In the genomic region with DNA sequence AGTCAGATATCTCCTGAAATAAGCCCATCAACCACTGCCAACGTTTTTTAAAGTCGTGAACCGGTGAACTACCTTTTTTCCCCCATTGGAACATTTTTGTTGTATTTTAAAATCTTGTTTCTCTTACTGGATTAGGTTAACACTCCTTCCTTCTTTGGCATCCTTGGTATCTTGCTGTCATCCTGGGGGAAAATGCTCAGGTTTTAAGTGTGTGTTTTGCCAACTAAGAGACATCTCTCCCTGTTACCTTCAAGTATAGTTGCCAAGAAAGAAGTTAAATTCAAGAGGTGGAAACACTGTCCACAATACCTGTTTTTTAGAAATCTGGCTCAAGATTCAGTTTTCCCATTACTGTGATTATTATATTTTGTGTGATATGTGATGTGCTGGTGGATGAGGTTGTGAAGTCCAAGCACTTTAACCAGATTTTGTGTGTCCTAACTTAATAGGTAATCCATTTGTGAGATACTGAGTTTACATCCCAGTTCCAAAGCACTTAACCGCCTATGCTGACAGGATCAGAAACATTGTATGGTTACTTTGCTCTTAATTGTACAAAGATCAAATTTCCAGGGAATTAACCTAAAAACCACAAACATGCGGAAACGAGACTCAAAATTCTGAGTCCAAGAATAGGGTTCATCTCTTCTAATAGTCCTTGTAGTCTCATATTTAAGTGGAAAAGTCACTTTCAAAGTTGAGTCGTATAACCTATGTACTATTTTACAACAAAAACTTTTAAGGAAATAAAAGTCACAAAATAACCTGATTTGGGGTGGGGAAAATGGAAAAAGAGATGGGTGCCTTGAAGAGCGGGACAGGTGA, we compare ENCODE assay signal across 1 cellular context.
TF ChIP-seq lines count a peak whose summit lies in the region.

No MANE protein-coding gene starts in this region.

TF ChIP-seq in HepG2, 621 proteins besides CTCF, POLR2A, EP300 and RAD21 (continued from another document):
- TF ChIP-seq, protein P1, sequence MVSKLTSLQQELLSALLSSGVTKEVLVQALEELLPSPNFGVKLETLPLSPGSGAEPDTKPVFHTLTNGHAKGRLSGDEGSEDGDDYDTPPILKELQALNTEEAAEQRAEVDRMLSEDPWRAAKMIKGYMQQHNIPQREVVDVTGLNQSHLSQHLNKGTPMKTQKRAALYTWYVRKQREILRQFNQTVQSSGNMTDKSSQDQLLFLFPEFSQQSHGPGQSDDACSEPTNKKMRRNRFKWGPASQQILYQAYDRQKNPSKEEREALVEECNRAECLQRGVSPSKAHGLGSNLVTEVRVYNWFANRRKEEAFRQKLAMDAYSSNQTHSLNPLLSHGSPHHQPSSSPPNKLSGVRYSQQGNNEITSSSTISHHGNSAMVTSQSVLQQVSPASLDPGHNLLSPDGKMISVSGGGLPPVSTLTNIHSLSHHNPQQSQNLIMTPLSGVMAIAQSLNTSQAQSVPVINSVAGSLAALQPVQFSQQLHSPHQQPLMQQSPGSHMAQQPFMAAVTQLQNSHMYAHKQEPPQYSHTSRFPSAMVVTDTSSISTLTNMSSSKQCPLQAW (CRISPR knock-in tag; IDR thresholded peaks at IDR 0.05): peak; percentile 74; the same call in 1 of the 2 replicates
- TF ChIP-seq ZNF280B (CRISPR knock-in tag; IDR thresholded peaks at IDR 0.05; ENCODE audit: borderline replicate concordance) (no peak), HDAC1 (CRISPR knock-in tag; IDR thresholded peaks at IDR 0.05) (no peak; the same call in 1 of the 2 replicates), MXD3 (CRISPR knock-in tag; IDR thresholded peaks at IDR 0.05) (no peak)
- TF ChIP-seq, protein P2, sequence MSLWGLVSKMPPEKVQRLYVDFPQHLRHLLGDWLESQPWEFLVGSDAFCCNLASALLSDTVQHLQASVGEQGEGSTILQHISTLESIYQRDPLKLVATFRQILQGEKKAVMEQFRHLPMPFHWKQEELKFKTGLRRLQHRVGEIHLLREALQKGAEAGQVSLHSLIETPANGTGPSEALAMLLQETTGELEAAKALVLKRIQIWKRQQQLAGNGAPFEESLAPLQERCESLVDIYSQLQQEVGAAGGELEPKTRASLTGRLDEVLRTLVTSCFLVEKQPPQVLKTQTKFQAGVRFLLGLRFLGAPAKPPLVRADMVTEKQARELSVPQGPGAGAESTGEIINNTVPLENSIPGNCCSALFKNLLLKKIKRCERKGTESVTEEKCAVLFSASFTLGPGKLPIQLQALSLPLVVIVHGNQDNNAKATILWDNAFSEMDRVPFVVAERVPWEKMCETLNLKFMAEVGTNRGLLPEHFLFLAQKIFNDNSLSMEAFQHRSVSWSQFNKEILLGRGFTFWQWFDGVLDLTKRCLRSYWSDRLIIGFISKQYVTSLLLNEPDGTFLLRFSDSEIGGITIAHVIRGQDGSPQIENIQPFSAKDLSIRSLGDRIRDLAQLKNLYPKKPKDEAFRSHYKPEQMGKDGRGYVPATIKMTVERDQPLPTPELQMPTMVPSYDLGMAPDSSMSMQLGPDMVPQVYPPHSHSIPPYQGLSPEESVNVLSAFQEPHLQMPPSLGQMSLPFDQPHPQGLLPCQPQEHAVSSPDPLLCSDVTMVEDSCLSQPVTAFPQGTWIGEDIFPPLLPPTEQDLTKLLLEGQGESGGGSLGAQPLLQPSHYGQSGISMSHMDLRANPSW (CRISPR knock-in tag; IDR thresholded peaks at IDR 0.05; ENCODE audit: borderline replicate concordance): no peak
